ENCODE assay signal across 8 cellular contexts in genomic region chr18:50819727-50820378, GRCh38. TPM values are rescaled to one million over a fixed set of nuclear protein-coding genes. Genes with fewer than 3 reads are reported as not detected.
DNase-seq lines count a peak whose midpoint lies in the region; ATAC-seq and TF ChIP-seq lines count a peak whose summit lies in the region.

TSS of gene MRO (minus strand) at chr18:50820016. CDS start at chr18:50809400, 10,616 bp downstream.

- no peaks in the 10 kb centered on the region for H3K4me1 Mint-ChIP-seq in activated T-cell treated with anti-CD3 and anti-CD28 coated beads, Interleukin-2, amount 50 U/mL, for 4 hours (ENCODE audit: low read depth)
- peaks cover 21 to 26% (median 22%) of the 10 kb centered on the region in 3 donors for H3K4me1 Mint-ChIP-seq in naive B cell

- H3K79me2 ChIP-seq in KMS-11 (ENCODE audit: insufficient read depth, low read depth) = no peaks in the 10 kb centered on the region
- H3K79me2 ChIP-seq in fibroblast of lung (ENCODE audit: control insufficient read depth, insufficient read depth, low read length) = no peaks in the 10 kb centered on the region

- no peaks in the 10 kb centered on the region for H4K20me1 ChIP-seq in KMS-11 (ENCODE audit: insufficient read depth)
- no peaks in the 10 kb centered on the region for H4K20me1 ChIP-seq in fibroblast of lung (ENCODE audit: control insufficient read depth, extremely low read depth, insufficient read depth, low read length)

- peak; percentile 97 for TF ChIP-seq CTCF in KMS-11 (conservative IDR thresholded peaks at IDR 0.05; ENCODE audit: low read depth, low read length)
- peak; percentile 93 to 95 for TF ChIP-seq CTCF in fibroblast of lung (conservative IDR thresholded peaks at IDR 0.05 in 1 of 2, IDR thresholded peaks at IDR 0.05 in 1 of 2; ENCODE audit: low read depth in 1 of 2, low read length in 2 of 2)

- H3K27ac Mint-ChIP-seq in naive B cell = no peak within 1 kb of the TSS

- H3K9ac ChIP-seq in KMS-11 (no peak within 1 kb of the TSS), fibroblast of lung (ENCODE audit: insufficient read depth, low read length) (no peak within 1 kb of the TSS)

- DNase-seq in DMS79 (lab: John Stamatoyannopoulos, UW) (peak; percentile 66), fibroblast of lung (ENCODE audit: low read depth in 2 of 2) (peak; percentile 58 to 81), naive B cell (peak; percentile 73)
- peak; percentile 75 for DNase-seq in activated T-cell treated with anti-CD3 and anti-CD28 coated beads, Interleukin-2, amount 50 U/mL, for 4 hours
- DNase-seq in stimulated activated CD8-positive, alpha-beta memory T cell treated with anti-CD3 and anti-CD28 coated beads, Interleukin-7, amount 100 ng/mL, for 48 hours (ENCODE audit: extremely low read depth in 1 of 2, low read depth in 1 of 2) = peak; percentile 40 to 63

- peaks cover 14% of the 10 kb centered on the region for H3K4me1 ChIP-seq in KMS-11 (ENCODE audit: low read depth, poor library complexity, severe bottlenecking)
- H3K4me1 ChIP-seq in fibroblast of lung (ENCODE audit: control insufficient read depth, extremely low read depth, insufficient read depth, low read length) = peaks cover 2% of the 10 kb centered on the region

- H3K27me3 ChIP-seq in KMS-11 (ENCODE audit: insufficient read depth, low read depth) = no peaks in the 10 kb centered on the region
- H3K27me3 ChIP-seq in fibroblast of lung (ENCODE audit: control insufficient read depth, insufficient read depth, low read length) = no peaks in the 10 kb centered on the region

- H3K4me2 ChIP-seq in KMS-11 = peak within 1 kb of the TSS; percentile 59
- peak within 1 kb of the TSS; percentile 87 for H3K4me2 ChIP-seq in fibroblast of lung (ENCODE audit: extremely low read depth, insufficient read depth, low read length)

- no peaks in the 10 kb centered on the region for H3K9me3 Mint-ChIP-seq in activated T-cell treated with anti-CD3 and anti-CD28 coated beads, Interleukin-2, amount 50 U/mL, for 4 hours
- peaks cover 0 to 6% (median 0%) of the 10 kb centered on the region in 7 donors for H3K9me3 Mint-ChIP-seq in naive B cell

- H3K36me3 ChIP-seq in KMS-11 (ENCODE audit: insufficient read depth) = no peaks in the 10 kb centered on the region
- H3K36me3 ChIP-seq in fibroblast of lung (ENCODE audit: control insufficient read depth, insufficient read depth, low read length) = no peaks in the 10 kb centered on the region

- ATAC-seq in GM21786 (IDR thresholded peaks at IDR 0.05; ENCODE audit: unreplicated experiment) (peak; percentile 87), naive B cell (ENCODE audit: low read depth in 2 of 2) (peak; percentile 58 to 68)
- ATAC-seq in activated T-cell treated with anti-CD3 and anti-CD28 coated beads, Interleukin-2, amount 50 U/mL, for 4 hours = peak; percentile 97 to 98

- H3K4me3 Mint-ChIP-seq in activated T-cell treated with anti-CD3 and anti-CD28 coated beads, Interleukin-2, amount 50 U/mL, for 4 hours = no peak within 1 kb of the TSS
- peak within 1 kb of the TSS in 2 of 8 donors; percentile 66 to 69 for H3K4me3 Mint-ChIP-seq in naive B cell

- H2AFZ ChIP-seq in KMS-11 (ENCODE audit: low read depth) (peak within 1 kb of the TSS; percentile 58), fibroblast of lung (ENCODE audit: low read length) (peak within 1 kb of the TSS; percentile 75)

- H3K36me3 Mint-ChIP-seq in activated T-cell treated with anti-CD3 and anti-CD28 coated beads, Interleukin-2, amount 50 U/mL, for 4 hours (ENCODE audit: insufficient read depth) = no peaks in the 10 kb centered on the region
- H3K36me3 Mint-ChIP-seq in naive B cell = peaks cover 0 to 7% of the 10 kb centered on the region in 2 donors

- H3K27ac ChIP-seq in KMS-11 (no peak within 1 kb of the TSS), fibroblast of lung (ENCODE audit: insufficient read depth, low read length) (no peak within 1 kb of the TSS)

- H3K9me3 ChIP-seq in fibroblast of lung (ENCODE audit: control insufficient read depth, insufficient read depth, low read depth, low read length) = no peaks in the 10 kb centered on the region

- H3K4me3 ChIP-seq in KMS-11 (IDR thresholded peaks at IDR 0.05; ENCODE audit: insufficient read depth, low read depth, low read length) (no peak within 1 kb of the TSS), fibroblast of lung (replicated peaks in 1 of 4; ENCODE audit: control extremely low read depth in 1 of 4, insufficient read depth in 1 of 4, low read depth in 3 of 4, low read length in 4 of 4) (peak within 1 kb of the TSS; percentile 13 to 55 (median 45))

- H3K27me3 Mint-ChIP-seq in activated T-cell treated with anti-CD3 and anti-CD28 coated beads, Interleukin-2, amount 50 U/mL, for 4 hours (ENCODE audit: low read depth) = peaks cover 10% of the 10 kb centered on the region
- H3K27me3 Mint-ChIP-seq in naive B cell = no peaks in the 10 kb centered on the region

TF ChIP-seq in PFSK-1, 5 proteins besides CTCF, POLR2A, EP300 and RAD21:
- TF ChIP-seq TAF1 (IDR thresholded peaks at IDR 0.05; ENCODE audit: borderline replicate concordance, insufficient read depth, low read length) = no peak; the same call in 1 of the 2 replicates
- TF ChIP-seq FOXP2 (optimal IDR thresholded peaks at IDR 0.05; ENCODE audit: borderline replicate concordance, extremely low read depth, extremely low read length, insufficient read depth) = peak; percentile 57
- TF ChIP-seq SIN3A (IDR thresholded peaks at IDR 0.05; ENCODE audit: borderline replicate concordance, insufficient read depth, low read length) = no peak
- TF ChIP-seq POLR2AphosphoS5 (IDR thresholded peaks at IDR 0.05; ENCODE audit: low read depth, low read length) = no peak
- TF ChIP-seq, protein P1, sequence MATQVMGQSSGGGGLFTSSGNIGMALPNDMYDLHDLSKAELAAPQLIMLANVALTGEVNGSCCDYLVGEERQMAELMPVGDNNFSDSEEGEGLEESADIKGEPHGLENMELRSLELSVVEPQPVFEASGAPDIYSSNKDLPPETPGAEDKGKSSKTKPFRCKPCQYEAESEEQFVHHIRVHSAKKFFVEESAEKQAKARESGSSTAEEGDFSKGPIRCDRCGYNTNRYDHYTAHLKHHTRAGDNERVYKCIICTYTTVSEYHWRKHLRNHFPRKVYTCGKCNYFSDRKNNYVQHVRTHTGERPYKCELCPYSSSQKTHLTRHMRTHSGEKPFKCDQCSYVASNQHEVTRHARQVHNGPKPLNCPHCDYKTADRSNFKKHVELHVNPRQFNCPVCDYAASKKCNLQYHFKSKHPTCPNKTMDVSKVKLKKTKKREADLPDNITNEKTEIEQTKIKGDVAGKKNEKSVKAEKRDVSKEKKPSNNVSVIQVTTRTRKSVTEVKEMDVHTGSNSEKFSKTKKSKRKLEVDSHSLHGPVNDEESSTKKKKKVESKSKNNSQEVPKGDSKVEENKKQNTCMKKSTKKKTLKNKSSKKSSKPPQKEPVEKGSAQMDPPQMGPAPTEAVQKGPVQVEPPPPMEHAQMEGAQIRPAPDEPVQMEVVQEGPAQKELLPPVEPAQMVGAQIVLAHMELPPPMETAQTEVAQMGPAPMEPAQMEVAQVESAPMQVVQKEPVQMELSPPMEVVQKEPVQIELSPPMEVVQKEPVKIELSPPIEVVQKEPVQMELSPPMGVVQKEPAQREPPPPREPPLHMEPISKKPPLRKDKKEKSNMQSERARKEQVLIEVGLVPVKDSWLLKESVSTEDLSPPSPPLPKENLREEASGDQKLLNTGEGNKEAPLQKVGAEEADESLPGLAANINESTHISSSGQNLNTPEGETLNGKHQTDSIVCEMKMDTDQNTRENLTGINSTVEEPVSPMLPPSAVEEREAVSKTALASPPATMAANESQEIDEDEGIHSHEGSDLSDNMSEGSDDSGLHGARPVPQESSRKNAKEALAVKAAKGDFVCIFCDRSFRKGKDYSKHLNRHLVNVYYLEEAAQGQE (IDR thresholded peaks at IDR 0.05; ENCODE audit: insufficient read depth in 1 of 2, low read depth in 2 of 2, low read length in 2 of 2) = no peak
TF ChIP-seq in PFSK-1: peak in this region for 1.

RNA-seq across cellular contexts. Expression of gene MRO, which starts in this region (rescaled TPM):
- not detected for polyA plus RNA-seq in PFSK-1 (2012; ENCODE audit: insufficient read length, low read depth)
- not detected for total RNA-seq in activated T-cell treated with anti-CD3 and anti-CD28 coated beads, Interleukin-2, amount 50 U/mL, for 4 hours
- under 0.01 TPM in 2 replicates for total RNA-seq in fibroblast of lung
- 0.01 and 0.02 TPM in 2 replicates for polyA plus RNA-seq in fibroblast of lung
- polyA plus RNA-seq in fibroblast of lung (2012) = not detected in 2 replicates
- not detected in 2 replicates for polyA minus RNA-seq in fibroblast of lung (ENCODE audit: low replicate concordance)
- under 1 TPM in 1 of 6 donors, not detected in 5; 0.16 TPM for polyA plus RNA-seq in naive B cell (ENCODE audit: low read depth in 6 of 6)

Comparison
In these comparisons a context has a peak if more than half of its experiments do, and no peak if none do; other contexts are left out.
1. Peak in DNase-seq and ATAC-seq in activated T-cell treated with anti-CD3 and anti-CD28 coated beads, Interleukin-2, amount 50 U/mL, for 4 hours; RNA of the gene not detected or under 1 TPM.
2. Peak in DNase-seq, H3K4me3 ChIP-seq and H3K4me2 ChIP-seq in fibroblast of lung; RNA of the gene not detected or under 1 TPM.
3. Peak in DNase-seq and ATAC-seq in naive B cell; RNA of the gene not detected or under 1 TPM.